Comparison of ENCODE assay signal across 9 cellular contexts in the genomic region with DNA sequence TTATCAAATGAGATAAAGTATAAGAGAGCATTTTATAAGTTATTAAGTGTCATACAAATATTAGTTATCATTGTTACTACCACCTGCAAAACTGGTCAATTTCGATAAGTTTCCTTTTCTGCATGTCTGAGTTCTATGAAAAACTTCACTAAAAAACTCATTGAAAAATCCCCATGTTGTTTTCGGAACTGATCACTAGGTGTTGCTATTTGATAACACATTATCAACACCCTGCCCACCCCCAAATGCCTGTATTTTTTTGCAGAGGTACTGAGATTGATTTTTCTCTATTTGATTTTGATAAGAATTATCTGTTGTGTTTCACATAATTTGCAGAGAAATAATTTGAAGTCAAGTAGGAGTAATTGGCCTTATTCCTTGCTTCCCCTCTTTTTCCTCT. TPM values are rescaled to one million over a fixed set of nuclear protein-coding genes. Genes with fewer than 3 reads are reported as not detected.
A peak's percentile ranks its signal among the peaks of the same experiment; 100 is the strongest.
DNase-seq lines count a peak whose midpoint lies in the region; ATAC-seq, FAIRE-seq and TF ChIP-seq lines count a peak whose summit lies in the region.
"Had no signal": no experiment of that assay in that cellular context is flagged by ENCODE, and none has a peak within 500 bp of the region (broad histone marks: within the 10 kb centered on the region; RNA-seq: fewer than 3 reads in every experiment).

No MANE protein-coding gene starts in this region.

- H3K4me1 ChIP-seq in GM12878 (ENCODE audit: control insufficient read depth, insufficient read depth, low read length), result no peaks in the 10 kb centered on the region
- H3K4me1 ChIP-seq in mesenchymal stem cell (ENCODE audit: control insufficient read depth, insufficient read depth, low read depth, low read length), result no peaks in the 10 kb centered on the region

- 19% methylated on average over 2 of the region's 2 CpGs for WGBS in GM12878 (ENCODE audit: insufficient coverage, insufficient replicate concordance, low lambda C conversion rate, missing lambda C conversion rate)
- 0% methylated on average over 1 of the region's 2 CpGs for WGBS in mesenchymal stem cell

- TF ChIP-seq RAD21 in GM12878 (IDR thresholded peaks at IDR 0.05; ENCODE audit: insufficient read depth, low read depth, low read length), result peak; percentile 75

- no peaks in the 10 kb centered on the region for H4K20me1 ChIP-seq in GM12878 (ENCODE audit: control insufficient read depth, insufficient read depth)

- peaks cover 6% of the 10 kb centered on the region for H3K4me1 Mint-ChIP-seq in activated naive CD4-positive, alpha-beta T cell treated with anti-CD3 and anti-CD28 coated beads for 36 hours (ENCODE audit: low read depth)

- no peaks in the 10 kb centered on the region for H3K36me3 ChIP-seq in BJ (ENCODE audit: control insufficient read depth, insufficient read depth, low read length)
- H3K36me3 ChIP-seq in GM12878 (ENCODE audit: control insufficient read depth in 2 of 2, insufficient read depth in 2 of 2, low read length in 1 of 2), result no peaks in the 10 kb centered on the region
- no peaks in the 10 kb centered on the region for H3K36me3 ChIP-seq in mesenchymal stem cell (ENCODE audit: control insufficient read depth in 1 of 2, insufficient read depth in 2 of 2, low read depth in 1 of 2, low read length in 2 of 2)

- H3K36me3 Mint-ChIP-seq in activated naive CD4-positive, alpha-beta T cell treated with anti-CD3 and anti-CD28 coated beads for 36 hours (ENCODE audit: low read depth), result no peaks in the 10 kb centered on the region

- no peak overlapping the region for H3K14ac ChIP-seq in mesenchymal stem cell (ENCODE audit: low read length in 2 of 2)

- no peak overlapping the region for H3K4me3 Mint-ChIP-seq in activated naive CD4-positive, alpha-beta T cell treated with anti-CD3 and anti-CD28 coated beads for 36 hours
- H3K4me3 Mint-ChIP-seq: activated naive CD8-positive, alpha-beta T cell treated with anti-CD3 and anti-CD28 coated beads, Interleukin-2, amount 10 ng/mL, durations not matched to agents 7 days and 5 days had no signal

- H4K8ac ChIP-seq in mesenchymal stem cell (ENCODE audit: low read length), result no peak overlapping the region

- no peak overlapping the region for H2AK5ac ChIP-seq in mesenchymal stem cell (ENCODE audit: low read length, severe bottlenecking)

- H2BK5ac ChIP-seq in mesenchymal stem cell (ENCODE audit: low read depth, low read length, poor library complexity, severe bottlenecking), result no peak overlapping the region

- H3K79me2 ChIP-seq in GM12878 (ENCODE audit: control insufficient read depth, insufficient read depth, low read length), result no peaks in the 10 kb centered on the region

- H3K27me3 Mint-ChIP-seq in activated naive CD4-positive, alpha-beta T cell treated with anti-CD3 and anti-CD28 coated beads for 36 hours (ENCODE audit: low read depth), result no peaks in the 10 kb centered on the region

- H3K27me3 ChIP-seq in BJ (ENCODE audit: control insufficient read depth, insufficient read depth, low read length) (peaks cover 3% of the 10 kb centered on the region; the same call in 1 of the 2 replicates), GM12878 (replicated peaks in 1 of 2; ENCODE audit: control insufficient read depth in 2 of 2, insufficient read depth in 2 of 2, low read length in 1 of 2) (no peaks in the 10 kb centered on the region; a peak in 1 of 4 replicates), mesenchymal stem cell (ENCODE audit: control insufficient read depth in 1 of 2, insufficient read depth in 1 of 2, low read length in 2 of 2) (no peaks in the 10 kb centered on the region)

- H3K9me3 ChIP-seq in GM12878 (replicated peaks; ENCODE audit: control insufficient read depth, insufficient read depth, low read length) (peaks cover 7% of the 10 kb centered on the region), mesenchymal stem cell (ENCODE audit: control insufficient read depth, low read length) (no peaks in the 10 kb centered on the region)

- no peak for TF ChIP-seq EP300 in GM12878 (IDR thresholded peaks at IDR 0.05; ENCODE audit: borderline replicate concordance in 1 of 2, control insufficient read depth in 1 of 2, low read depth in 2 of 2, low read length in 2 of 2)

- no peak overlapping the region for H3K27ac ChIP-seq in GM12878 (ENCODE audit: control insufficient read depth, insufficient read depth)
- H3K27ac ChIP-seq in mesenchymal stem cell (ENCODE audit: low read length, poor library complexity, severe bottlenecking), result no peak overlapping the region

- H3K27ac Mint-ChIP-seq in activated naive CD4-positive, alpha-beta T cell treated with anti-CD3 and anti-CD28 coated beads for 36 hours, result no peak overlapping the region
- H3K27ac Mint-ChIP-seq: activated naive CD8-positive, alpha-beta T cell treated with anti-CD3 and anti-CD28 coated beads, Interleukin-2, amount 10 ng/mL, durations not matched to agents 7 days and 5 days had no signal

- intact Hi-C loops in GM12878 (cut with micrococcal nuclease; ENCODE audit: unreplicated experiment), result loop anchor here (1.0 to 5.0 kb wide), 3 partner anchors 289 to 450 kb away; no protein-coding TSS in a partner anchor
- intact Hi-C loops in activated naive CD4-positive, alpha-beta T cell treated with anti-CD3 and anti-CD28 coated beads for 36 hours (cut with micrococcal nuclease), result loop anchor here (1.0 to 10.0 kb wide), 5 partner anchors 210 to 892 kb away; no protein-coding TSS in a partner anchor

- H4K91ac ChIP-seq in mesenchymal stem cell (ENCODE audit: low read length), result no peak overlapping the region

- H3K9me3 Mint-ChIP-seq in activated naive CD4-positive, alpha-beta T cell treated with anti-CD3 and anti-CD28 coated beads for 36 hours, result peaks cover 5% of the 10 kb centered on the region

- no peak overlapping the region for H3K23ac ChIP-seq in mesenchymal stem cell (ENCODE audit: low read length in 2 of 2)

- H2BK120ac ChIP-seq in mesenchymal stem cell (ENCODE audit: low read depth, low read length), result no peak overlapping the region

- TF ChIP-seq POLR2A in GM12878 (IDR thresholded peaks at IDR 0.05; ENCODE audit: low read depth, low read length), result no peak

- H2AFZ ChIP-seq in GM12878 (ENCODE audit: control insufficient read depth, low read depth, low read length) (no peak overlapping the region), mesenchymal stem cell (ENCODE audit: low read depth, low read length) (no peak overlapping the region)

- RAD21 ChIA-PET in GM12878 (lab: Charles Lee; ENCODE audit: unreplicated experiment), result interaction anchor here (0.8 to 1.1 kb wide), 2 partner anchors 20 to 297 kb away, joined by 3 to 4 read pairs; no protein-coding TSS in a partner anchor

- H2BK12ac ChIP-seq in mesenchymal stem cell (ENCODE audit: low read length in 2 of 2), result no peak overlapping the region

- H3K4ac ChIP-seq in mesenchymal stem cell (ENCODE audit: low read depth in 1 of 2, low read length in 2 of 2), result no peak overlapping the region

- DNase-seq in BJ (ENCODE audit: low read depth) (no peak), HT-29 (ENCODE audit: low spot score) (peak; percentile 42), GM12878 (ENCODE audit: low read depth, low spot score) (no peak), mesenchymal stem cell (peak; percentile 26), NCI-H2029 (lab: John Stamatoyannopoulos, UW) (no peak), GF-D8 (lab: John Stamatoyannopoulos, UW) (no peak), T-helper 1 cell (no peak)
- no peak for DNase-seq in activated naive CD4-positive, alpha-beta T cell treated with anti-CD3 and anti-CD28 coated beads for 36 hours
- DNase-seq: activated naive CD8-positive, alpha-beta T cell treated with anti-CD3 and anti-CD28 coated beads, Interleukin-2, amount 10 ng/mL, durations not matched to agents 7 days and 5 days had no signal

- H3K4me2 ChIP-seq in GM12878 (ENCODE audit: control insufficient read depth, insufficient read depth) (no peak overlapping the region), mesenchymal stem cell (ENCODE audit: low read length, poor library complexity, severe bottlenecking) (no peak overlapping the region)

- POLR2A ChIA-PET in BJ (lab: Charles Lee), result no interaction called here
- POLR2A ChIA-PET in GM12878 (lab: Charles Lee), result no interaction called here

- in situ Hi-C loops in GM12878 (cut with MboI), result no loop called here

- H3K4me3 ChIP-seq in BJ (ENCODE audit: low read depth, low read length) (no peak overlapping the region), GM12878 (no peak overlapping the region), mesenchymal stem cell (ENCODE audit: insufficient read depth in 1 of 2, low read depth in 1 of 2, low read length in 2 of 2) (no peak overlapping the region)

- no peak overlapping the region for H3K18ac ChIP-seq in mesenchymal stem cell (ENCODE audit: low read depth in 1 of 2, low read length in 2 of 2)

- H2BK15ac ChIP-seq in mesenchymal stem cell (ENCODE audit: low read depth, poor library complexity, severe bottlenecking), result no peak overlapping the region

- no TSS peak for BruUV-seq in GM12878 (replicated peaks; lab: Mats Ljungman, UMichigan)

- TF ChIP-seq CTCF in BJ (IDR thresholded peaks at IDR 0.05; ENCODE audit: insufficient read depth, low read depth, low read length) (peak; percentile 57), GM12878 (IDR thresholded peaks at IDR 0.05 in 2 of 3, conservative IDR thresholded peaks at IDR 0.05 in 1 of 3; ENCODE audit: control insufficient read depth in 2 of 3, extremely low read depth in 1 of 3, insufficient read depth in 1 of 3, low read depth in 3 of 3, low read length in 3 of 3) (peak; percentile 19 to 51 (median 32); a peak in 3 of 6 replicates)

- ATAC-seq in GM12878, result 0 out of 3 replicates have a peak, but pooled peaks have one; percentile 29

- CTCF ChIA-PET in BJ (lab: Yijun Ruan, JAX), result interaction anchor here (0.7 to 14.2 kb wide), 5 partner anchors 13 to 331 kb away, joined by 3 to 273 read pairs (median 5); no protein-coding TSS in a partner anchor
- CTCF ChIA-PET in GM12878 (lab: Yijun Ruan, JAX), result interaction anchor here (0.9 to 1.5 kb wide), 4 partner anchors 139 to 331 kb away, joined by 3 to 11 read pairs (median 8); no protein-coding TSS in a partner anchor
- CTCF ChIA-PET in activated naive CD4-positive, alpha-beta T cell treated with anti-CD3 and anti-CD28 coated beads for 36 hours (lab: Charles Lee), result interaction anchor here (0.8 to 1.6 kb wide), 5 partner anchors 23 to 297 kb away, joined by 3 to 22 read pairs (median 6); no protein-coding TSS in a partner anchor

- SMC1A ChIA-PET in GM12878 (lab: Charles Lee; ENCODE audit: uncharacterized antibody, unreplicated experiment), result interaction anchor here (1.2 to 1.7 kb wide), 4 partner anchors 20 to 341 kb away, joined by 3 to 6 read pairs (median 6); no protein-coding TSS in a partner anchor

- H3K9ac ChIP-seq in GM12878 (ENCODE audit: control insufficient read depth, insufficient read depth, low read length), result no peak overlapping the region
- H3K9ac ChIP-seq in mesenchymal stem cell (ENCODE audit: low read length), result no peak overlapping the region

- FAIRE-seq in GM12878 (lab: Jason Lieb, UNC), result no peak

- H3K79me1 ChIP-seq in mesenchymal stem cell (replicated peaks; ENCODE audit: low read length, poor library complexity, severe bottlenecking), result no peaks in the 10 kb centered on the region

RNA-seq across cellular contexts. Expression of a gene that starts 22.1 kb away (rescaled TPM):
- polyA plus RNA-seq in BJ (2011; rRNA removed) (5.7 and 6.2 TPM in 2 replicates), GM12878 (2011; rRNA removed) (1.3 TPM in 2 replicates), GM12878 (2014; fragmentation: Illumina TruSeq; extraction: Trizol) (0.65 and 0.76 TPM in 2 replicates), GM12878 (2014; fragmentation: Nextera tagmentation; extraction: Ambion mirVana) (under 1 TPM; 0.11 to 0.37 TPM), GM12878 (2014; rRNA removed) (0.38 and 0.46 TPM in 2 replicates), GM12878 (2016; fragmentation: Nextera tagmentation; extraction: Ambion mirVana) (1 to 10 TPM in 1 of 2 experiments, under 1 TPM in 1; 0.95 to 1.4 TPM)
- polyA minus RNA-seq in BJ (2011; rRNA and poly(A)+ RNA removed), result 9.4 and 10.8 TPM in 2 replicates
- 0.52 and 2.0 TPM in 2 replicates for total RNA-seq in HT-29 (2014; rRNA removed; shearing (Covaris generic))
- 6.0 and 8.6 TPM in 2 replicates for total RNA-seq in GM12878 (2013; cell fraction: nucleolus; rRNA removed)
- total RNA-seq in GM12878 (2014; rRNA removed) (0.34 and 0.82 TPM in 2 replicates), GM12878 (2014; rRNA removed; fragmentation: Illumina TruSeq; extraction: Trizol) (0.55 and 0.72 TPM in 2 replicates), GM12878 (2021) (0.72 and 0.96 TPM in 2 replicates)
- polyA plus RNA-seq in GM12878 (2011; ENCODE audit: low read depth), result 0.20 TPM
- 1.6 and 2.2 TPM in 2 replicates for polyA plus RNA-seq in GM12878 (2011; cell fraction: cytosol; rRNA removed)
- 2.2 and 3.1 TPM in 2 replicates for polyA plus RNA-seq in GM12878 (2011; cell fraction: nucleus; rRNA removed)
- polyA plus RNA-seq in GM12878 (2012), result 0.18 and 0.36 TPM in 2 replicates
- polyA minus RNA-seq in GM12878 (2011; rRNA and poly(A)+ RNA removed), result 12.6 and 14.2 TPM in 2 replicates
- polyA minus RNA-seq in GM12878 (2011; cell fraction: cytosol; rRNA and poly(A)+ RNA removed), result 1.2 and 2.0 TPM in 2 replicates
- 2.5 and 4.6 TPM in 2 replicates for polyA minus RNA-seq in GM12878 (2011; cell fraction: nucleus; rRNA and poly(A)+ RNA removed)
- polyA plus RNA-seq in mesenchymal stem cell (2013, experiment 1 of 2), result 2.6 TPM
- 2.5 TPM for polyA plus RNA-seq in mesenchymal stem cell (2013, experiment 2 of 2)
- total RNA-seq in activated naive CD4-positive, alpha-beta T cell treated with anti-CD3 and anti-CD28 coated beads for 36 hours, result under 1 TPM; 0.93 to 0.94 TPM

RNA-seq across cellular contexts. Expression of a gene that starts 55.7 kb away (rescaled TPM):
- polyA plus RNA-seq in BJ (2011; rRNA removed) (not detected in 2 replicates), GM12878 (2011; rRNA removed) (not detected in 2 replicates), GM12878 (2014; fragmentation: Illumina TruSeq; extraction: Trizol) (not detected in 2 replicates), GM12878 (2014; fragmentation: Nextera tagmentation; extraction: Ambion mirVana) (under 1 TPM in 1 of 2 experiments, not detected in 1; 0.06 TPM), GM12878 (2014; rRNA removed) (not detected in 2 replicates), GM12878 (2016; fragmentation: Nextera tagmentation; extraction: Ambion mirVana) (not detected)
- not detected in 2 replicates for polyA minus RNA-seq in BJ (2011; rRNA and poly(A)+ RNA removed)
- total RNA-seq in HT-29 (2014; rRNA removed; shearing (Covaris generic)), result 2.8 TPM in 1 of 2 replicates, not detected in the other
- not detected in 2 replicates for total RNA-seq in GM12878 (2013; cell fraction: nucleolus; rRNA removed)
- total RNA-seq in GM12878 (2014; rRNA removed) (not detected in 2 replicates), GM12878 (2014; rRNA removed; fragmentation: Illumina TruSeq; extraction: Trizol) (not detected in 2 replicates), GM12878 (2021) (not detected in 2 replicates)
- not detected for polyA plus RNA-seq in GM12878 (2011; ENCODE audit: low read depth)
- polyA plus RNA-seq in GM12878 (2011; cell fraction: cytosol; rRNA removed), result not detected in 2 replicates
- not detected in 2 replicates for polyA plus RNA-seq in GM12878 (2011; cell fraction: nucleus; rRNA removed)
- not detected in 2 replicates for polyA plus RNA-seq in GM12878 (2012)
- polyA minus RNA-seq in GM12878 (2011; rRNA and poly(A)+ RNA removed), result not detected in 2 replicates
- not detected in 2 replicates for polyA minus RNA-seq in GM12878 (2011; cell fraction: cytosol; rRNA and poly(A)+ RNA removed)
- not detected in 2 replicates for polyA minus RNA-seq in GM12878 (2011; cell fraction: nucleus; rRNA and poly(A)+ RNA removed)
- polyA plus RNA-seq in mesenchymal stem cell (2013, experiment 1 of 2), result not detected
- not detected for polyA plus RNA-seq in mesenchymal stem cell (2013, experiment 2 of 2)
- not detected for total RNA-seq in activated naive CD4-positive, alpha-beta T cell treated with anti-CD3 and anti-CD28 coated beads for 36 hours
- total RNA-seq: activated naive CD8-positive, alpha-beta T cell treated with anti-CD3 and anti-CD28 coated beads, Interleukin-2, amount 10 ng/mL, durations not matched to agents 7 days and 5 days had no signal

Comparison
In these comparisons a context has a peak if more than half of its experiments do, and no peak if none do; other contexts are left out.
1. DNase-seq: peak in HT-29 (single experiment) and mesenchymal stem cell (single experiment); none in BJ (single experiment), GM12878 (single experiment), NCI-H2029 (single experiment), GF-D8 (single experiment), T-helper 1 cell (0 of 5) and activated naive CD4-positive, alpha-beta T cell treated with anti-CD3 and anti-CD28 coated beads for 36 hours (single experiment).